28 cellular contexts compared by ENCODE assay signal in genomic region chr19:1483067-1483978, GRCh38. TPM values are rescaled to one million over a fixed set of nuclear protein-coding genes. Genes with fewer than 3 reads are reported as not detected.
"Had no signal": no experiment of that assay in that cellular context is flagged by ENCODE, and none has a peak within 500 bp of the region (broad histone marks: within the 10 kb centered on the region; RNA-seq: fewer than 3 reads in every experiment).

No MANE protein-coding gene starts in this region.

- FAIRE-seq: astrocyte, frontal cortex, islet of Langerhans, small intestine had no signal

- H3K4me3 Mint-ChIP-seq: activated naive CD4-positive, alpha-beta T cell treated with anti-CD3 and anti-CD28 coated beads, Interleukin-2, amount 10 ng/mL, durations not matched to agents 7 days and 5 days; activated T-helper 1 cell treated with anti-CD3 and anti-CD28 coated beads, Interleukin-12 subunit alpha, Interleukin-12 subunit beta, Interleukin-2, Interleukin-4 antibody, amounts not matched to agents 30 ng/mL and 10 ng/mL and 1 ng/mL, durations not matched to agents 14 hours and 24 hours and 36 hours; memory B cell; natural killer cell; neural progenitor cell; stimulated activated naive B cell treated with anti-CD40 and anti-IgM and Interleukin-4, amounts not matched to agents 10 μg/mL and 1 μg/mL and 100 μg/mL, for 72 hours; T-cell had no signal

- H3K4me3 ChIP-seq: coronary artery, dorsolateral prefrontal cortex, neural progenitor cell, sigmoid colon, suprapubic skin, tibial artery, upper lobe of right lung had no signal

- H3K27me3 ChIP-seq: brain microvascular endothelial cell, dorsolateral prefrontal cortex, neural progenitor cell, sigmoid colon, suprapubic skin, upper lobe of right lung had no signal

- ATAC-seq: natural killer cell; stimulated activated naive B cell treated with anti-CD40 and anti-IgM and Interleukin-4, amounts not matched to agents 10 μg/mL and 1 μg/mL and 100 μg/mL, for 72 hours; T-cell; upper lobe of right lung had no signal

- H3K36me3 ChIP-seq: brain microvascular endothelial cell, neural progenitor cell, sigmoid colon, suprapubic skin, tibial artery, upper lobe of right lung had no signal

- H3K27me3 Mint-ChIP-seq: memory B cell, T-cell had no signal

- H3K4me2 ChIP-seq: neural progenitor cell had no signal

- H3K27ac Mint-ChIP-seq: activated naive CD4-positive, alpha-beta T cell treated with anti-CD3 and anti-CD28 coated beads, Interleukin-2, amount 10 ng/mL, durations not matched to agents 7 days and 5 days; activated T-helper 1 cell treated with anti-CD3 and anti-CD28 coated beads, Interleukin-12 subunit alpha, Interleukin-12 subunit beta, Interleukin-2, Interleukin-4 antibody, amounts not matched to agents 30 ng/mL and 10 ng/mL and 1 ng/mL, durations not matched to agents 14 hours and 24 hours and 36 hours; memory B cell; natural killer cell; neural progenitor cell; stimulated activated naive B cell treated with anti-CD40 and anti-IgM and Interleukin-4, amounts not matched to agents 10 μg/mL and 1 μg/mL and 100 μg/mL, for 72 hours; T-cell had no signal

- H3K27ac ChIP-seq: brain microvascular endothelial cell, coronary artery, dorsolateral prefrontal cortex, neural progenitor cell, sigmoid colon, suprapubic skin, tibial artery, upper lobe of right lung had no signal

- H3K36me3 Mint-ChIP-seq: natural killer cell, neural progenitor cell, T-cell had no signal

- H3K9ac ChIP-seq: neural progenitor cell had no signal

- H3K9me3 Mint-ChIP-seq: activated naive CD4-positive, alpha-beta T cell treated with anti-CD3 and anti-CD28 coated beads, Interleukin-2, amount 10 ng/mL, durations not matched to agents 7 days and 5 days; activated T-helper 1 cell treated with anti-CD3 and anti-CD28 coated beads, Interleukin-12 subunit alpha, Interleukin-12 subunit beta, Interleukin-2, Interleukin-4 antibody, amounts not matched to agents 30 ng/mL and 10 ng/mL and 1 ng/mL, durations not matched to agents 14 hours and 24 hours and 36 hours; memory B cell; natural killer cell; neural progenitor cell; stimulated activated naive B cell treated with anti-CD40 and anti-IgM and Interleukin-4, amounts not matched to agents 10 μg/mL and 1 μg/mL and 100 μg/mL, for 72 hours; T-cell had no signal

- H2AFZ ChIP-seq: neural progenitor cell had no signal

- H3K9me3 ChIP-seq: sigmoid colon, suprapubic skin, tibial artery, upper lobe of right lung had no signal

- DNase-seq: activated CD4-positive, alpha-beta T cell treated with anti-CD3 and anti-CD28 coated beads for 4 hours; activated CD4-positive, alpha-beta T cell treated with anti-CD3 and anti-CD28 coated beads, Interleukin-2, amount 50 U/mL, for 4 hours; activated CD4-positive, CD25-positive, alpha-beta regulatory T cell; activated naive CD4-positive, alpha-beta T cell treated with anti-CD3 and anti-CD28 coated beads, Interleukin-2, amount 10 ng/mL, durations not matched to agents 7 days and 5 days; activated T-cell treated with anti-CD3 and anti-CD28 coated beads, Interleukin-2, amount 50 U/mL, for 1 hour; amniotic stem cell; brain microvascular endothelial cell; effector memory CD4-positive, alpha-beta T cell; natural killer cell; small intestine; stimulated activated CD4-positive, alpha-beta T cell treated with anti-CD3 and anti-CD28 coated beads, Interleukin-1b, Interleukin-23, amount 100 ng/mL, for 48 hours; stimulated activated CD4-positive, alpha-beta T cell treated with anti-CD3 and anti-CD28 coated beads, Interleukin-4, amount 100 ng/mL, for 4 hours; stimulated activated naive B cell treated with anti-CD40 and anti-IgM and Interleukin-4, amounts not matched to agents 10 μg/mL and 1 μg/mL and 100 μg/mL, for 72 hours; T-cell; tibial artery; upper lobe of right lung had no signal

RNA-seq across cellular contexts. Expression of gene ADAMTSL5, which starts 29.5 kb away (rescaled TPM):
- total RNA-seq: cerebellum had no signal

RNA-seq across cellular contexts. Expression of gene APC2, which starts 33.4 kb away (rescaled TPM):
- total RNA-seq: epithelial cell of proximal tubule had no signal
